In the genomic region with DNA sequence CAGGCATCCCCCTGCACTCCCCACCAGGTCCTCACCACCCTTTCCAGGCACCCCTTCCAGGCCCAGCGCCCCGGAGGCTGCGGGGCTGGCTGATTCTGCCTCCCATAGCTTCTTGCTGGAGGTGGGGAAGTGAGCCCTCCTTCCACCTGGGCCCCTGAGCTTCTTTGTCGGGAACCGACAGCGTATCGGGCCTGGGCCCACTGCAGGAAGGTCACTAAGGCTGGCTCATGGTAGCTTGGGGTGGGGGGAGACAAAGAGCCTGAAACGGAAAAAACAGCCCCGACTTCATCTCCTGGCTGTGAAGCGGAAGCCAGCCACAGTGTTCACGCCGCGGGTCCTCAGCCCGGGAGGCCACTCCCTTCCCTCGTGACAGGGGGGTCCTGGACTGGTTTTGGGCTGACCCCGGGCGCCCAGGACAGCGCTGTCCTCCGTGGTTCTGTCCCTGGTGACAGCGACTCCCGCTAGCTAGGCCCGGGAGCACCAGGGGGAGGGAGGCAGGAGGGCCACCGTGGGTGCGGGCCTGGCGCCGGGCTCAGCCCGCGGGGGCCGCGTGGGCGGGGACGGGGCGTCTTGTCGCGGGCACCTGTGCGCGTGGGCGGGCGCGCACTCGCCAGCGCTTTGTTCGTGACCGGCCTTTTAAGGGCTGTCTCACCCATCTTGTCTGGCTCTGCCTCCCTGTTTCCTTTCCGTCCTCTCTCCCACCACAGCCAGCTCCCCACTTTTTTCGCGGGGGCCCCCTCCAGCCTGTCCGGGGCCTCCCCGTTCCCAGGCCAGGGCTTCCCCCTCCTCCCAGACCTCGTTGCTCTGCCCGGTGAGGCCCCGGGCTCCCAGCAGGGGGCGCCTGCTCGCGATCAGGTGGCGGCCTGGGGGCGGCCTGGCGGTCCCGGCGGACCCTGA, we compare ENCODE assay signal across 1 cellular context.
TF ChIP-seq lines count a peak whose summit lies in the region.

No MANE protein-coding gene starts in this region.

TF ChIP-seq in GM12878, 131 proteins besides CTCF, POLR2A, EP300 and RAD21 (continued from another document):
- TF ChIP-seq, protein P1, sequence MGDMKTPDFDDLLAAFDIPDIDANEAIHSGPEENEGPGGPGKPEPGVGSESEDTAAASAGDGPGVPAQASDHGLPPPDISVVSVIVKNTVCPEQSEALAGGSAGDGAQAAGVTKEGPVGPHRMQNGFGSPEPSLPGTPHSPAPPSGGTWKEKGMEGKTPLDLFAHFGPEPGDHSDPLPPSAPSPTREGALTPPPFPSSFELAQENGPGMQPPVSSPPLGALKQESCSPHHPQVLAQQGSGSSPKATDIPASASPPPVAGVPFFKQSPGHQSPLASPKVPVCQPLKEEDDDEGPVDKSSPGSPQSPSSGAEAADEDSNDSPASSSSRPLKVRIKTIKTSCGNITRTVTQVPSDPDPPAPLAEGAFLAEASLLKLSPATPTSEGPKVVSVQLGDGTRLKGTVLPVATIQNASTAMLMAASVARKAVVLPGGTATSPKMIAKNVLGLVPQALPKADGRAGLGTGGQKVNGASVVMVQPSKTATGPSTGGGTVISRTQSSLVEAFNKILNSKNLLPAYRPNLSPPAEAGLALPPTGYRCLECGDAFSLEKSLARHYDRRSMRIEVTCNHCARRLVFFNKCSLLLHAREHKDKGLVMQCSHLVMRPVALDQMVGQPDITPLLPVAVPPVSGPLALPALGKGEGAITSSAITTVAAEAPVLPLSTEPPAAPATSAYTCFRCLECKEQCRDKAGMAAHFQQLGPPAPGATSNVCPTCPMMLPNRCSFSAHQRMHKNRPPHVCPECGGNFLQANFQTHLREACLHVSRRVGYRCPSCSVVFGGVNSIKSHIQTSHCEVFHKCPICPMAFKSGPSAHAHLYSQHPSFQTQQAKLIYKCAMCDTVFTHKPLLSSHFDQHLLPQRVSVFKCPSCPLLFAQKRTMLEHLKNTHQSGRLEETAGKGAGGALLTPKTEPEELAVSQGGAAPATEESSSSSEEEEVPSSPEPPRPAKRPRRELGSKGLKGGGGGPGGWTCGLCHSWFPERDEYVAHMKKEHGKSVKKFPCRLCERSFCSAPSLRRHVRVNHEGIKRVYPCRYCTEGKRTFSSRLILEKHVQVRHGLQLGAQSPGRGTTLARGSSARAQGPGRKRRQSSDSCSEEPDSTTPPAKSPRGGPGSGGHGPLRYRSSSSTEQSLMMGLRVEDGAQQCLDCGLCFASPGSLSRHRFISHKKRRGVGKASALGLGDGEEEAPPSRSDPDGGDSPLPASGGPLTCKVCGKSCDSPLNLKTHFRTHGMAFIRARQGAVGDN (IDR thresholded peaks at IDR 0.05) = peak; percentile 72; the same call in 1 of the 2 replicates
- peak; percentile 73; the same call in 1 of the 2 replicates for TF ChIP-seq ZNF217 (IDR thresholded peaks at IDR 0.05)
- TF ChIP-seq, protein P2, sequence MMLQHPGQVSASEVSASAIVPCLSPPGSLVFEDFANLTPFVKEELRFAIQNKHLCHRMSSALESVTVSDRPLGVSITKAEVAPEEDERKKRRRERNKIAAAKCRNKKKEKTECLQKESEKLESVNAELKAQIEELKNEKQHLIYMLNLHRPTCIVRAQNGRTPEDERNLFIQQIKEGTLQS (IDR thresholded peaks at IDR 0.05; ENCODE audit: borderline replicate concordance, extremely low read depth, low read depth, low read length) = no peak
